ENCODE assay signal across 8 cellular contexts in the genomic region with DNA sequence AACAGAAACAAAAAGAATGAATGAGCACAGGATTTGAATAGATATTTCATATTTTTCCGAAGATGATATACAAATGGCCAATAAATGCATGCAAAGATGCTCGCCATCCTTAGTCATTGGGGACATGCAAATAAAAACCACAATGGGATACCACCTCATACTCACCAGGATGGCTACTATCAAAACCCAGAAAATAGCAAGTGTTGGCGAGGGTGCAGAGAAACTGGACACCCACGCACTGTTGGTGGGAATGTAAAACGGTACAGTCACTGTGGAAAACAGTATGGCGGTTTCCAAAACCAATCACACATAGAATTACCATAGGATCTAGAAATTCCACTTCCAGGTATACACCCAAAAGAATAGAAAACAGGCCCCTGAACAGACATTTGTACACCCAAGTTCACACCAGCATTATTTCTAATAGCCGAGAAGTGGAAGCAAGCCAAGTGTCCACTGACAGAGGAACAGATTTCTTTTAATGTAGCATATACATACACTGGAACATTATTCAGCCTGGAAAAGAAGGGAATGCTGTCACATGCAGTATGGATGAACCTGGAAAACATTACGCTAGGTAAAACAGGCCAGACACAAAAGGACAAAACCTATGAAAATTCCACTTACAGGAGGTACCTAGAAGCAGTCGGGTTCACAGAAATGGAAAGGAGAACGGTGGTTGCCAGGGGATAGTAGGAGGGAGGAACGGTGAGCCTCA. TPM values are rescaled to one million over a fixed set of nuclear protein-coding genes. Genes with fewer than 3 reads are reported as not detected.
DNase-seq lines count a peak whose midpoint lies in the region; FAIRE-seq and TF ChIP-seq lines count a peak whose summit lies in the region.

No MANE protein-coding gene starts in this region.

- H3F3A ChIP-seq in MM.1S (ENCODE audit: insufficient read depth, low read length): peaks cover 35% of the 10 kb centered on the region

- peaks cover 27% of the 10 kb centered on the region for H3K4me1 Mint-ChIP-seq in nephron

- H3K4me2 ChIP-seq in BLaER1 (peak overlapping the region; percentile 90), MM.1S (ENCODE audit: low read depth, low read length) (peak overlapping the region; percentile 93)

- no peaks in the 10 kb centered on the region for H3K9me2 ChIP-seq in MM.1S (replicated peaks; ENCODE audit: insufficient read depth, low read length)

- no peaks in the 10 kb centered on the region for H3K9me3 Mint-ChIP-seq in nephron

- DNase-seq in MM.1S: no peak
- no peak for DNase-seq in choroid plexus epithelial cell (ENCODE audit: low read depth)
- no peak for DNase-seq in dedifferentiated amniotic fluid mesenchymal stem cell (ENCODE audit: extremely low spot score)
- DNase-seq in ureter (ENCODE audit: low spot score): no peak
- no peak for DNase-seq in frontal cortex (ENCODE audit: low spot score in 2 of 2)
- no peak for DNase-seq in ecto neural progenitor cell (ENCODE audit: low spot score)

- H2AFZ ChIP-seq in MM.1S (ENCODE audit: low read length): no peak overlapping the region

- TF ChIP-seq CTCF in MM.1S (IDR thresholded peaks at IDR 0.05; ENCODE audit: low read length) (no peak), choroid plexus epithelial cell (conservative IDR thresholded peaks at IDR 0.05; ENCODE audit: low read depth, low read length) (no peak), nephron (IDR thresholded peaks at IDR 0.05; ENCODE audit: unreplicated experiment in 3 of 3) (no peak)

- H3K36me3 Mint-ChIP-seq in nephron (ENCODE audit: low read depth): peaks cover 25% of the 10 kb centered on the region

- H3K9me3 ChIP-seq in BLaER1 (peaks cover 12% of the 10 kb centered on the region), MM.1S (replicated peaks; ENCODE audit: insufficient read depth, low read length) (no peaks in the 10 kb centered on the region)

- H3K27ac ChIP-seq in BLaER1 (peak overlapping the region; percentile 88), MM.1S (ENCODE audit: low read length) (no peak overlapping the region; the same call in 1 of the 2 replicates)

- no peak for FAIRE-seq in frontal cortex (lab: Jason Lieb, UNC)

- H3K27ac Mint-ChIP-seq in nephron: peak overlapping the region; percentile 27 to 70 (median 58)

- H3K79me2 ChIP-seq in MM.1S (ENCODE audit: low read length): peaks cover 83% of the 10 kb centered on the region

- no peaks in the 10 kb centered on the region for H3K27me3 ChIP-seq in BLaER1
- H3K27me3 ChIP-seq in MM.1S (replicated peaks; ENCODE audit: insufficient read depth, low read length): no peaks in the 10 kb centered on the region

- peak overlapping the region; percentile 95 for H3K4me3 ChIP-seq in BLaER1
- H3K4me3 ChIP-seq in MM.1S (ENCODE audit: low read length): peak overlapping the region; percentile 94
- peak overlapping the region; percentile 58 for H3K4me3 ChIP-seq in choroid plexus epithelial cell (ENCODE audit: low read depth, low read length)

- H3K36me3 ChIP-seq in BLaER1: peaks cover 47% of the 10 kb centered on the region
- H3K36me3 ChIP-seq in MM.1S (replicated peaks; ENCODE audit: insufficient read depth, low read length): no peaks in the 10 kb centered on the region

- H3K4me1 ChIP-seq in BLaER1 (peaks cover 21% of the 10 kb centered on the region), MM.1S (ENCODE audit: low read length) (peaks cover 14% of the 10 kb centered on the region)

- peaks cover 78% of the 10 kb centered on the region for H4K20me1 ChIP-seq in BLaER1
- H4K20me1 ChIP-seq in MM.1S (ENCODE audit: insufficient read depth, low read length): peaks cover 48% of the 10 kb centered on the region

- H3K4me3 Mint-ChIP-seq in nephron: peak overlapping the region; percentile 99

- H3K27me3 Mint-ChIP-seq in nephron (ENCODE audit: low read depth): no peaks in the 10 kb centered on the region

- H3K9ac ChIP-seq in BLaER1 (peak overlapping the region; percentile 89), MM.1S (ENCODE audit: low read length) (peak overlapping the region; percentile 53)

RNA-seq across cellular contexts. Expression of a gene that starts 3.6 kb away (rescaled TPM):
- 23.0 TPM for total RNA-seq in ureter
- 26.9 TPM for total RNA-seq in frontal cortex

RNA-seq across cellular contexts. Expression of a gene that starts 15.2 kb away (rescaled TPM):
- total RNA-seq in ureter (not detected), frontal cortex (not detected)
